8 cellular contexts compared by ENCODE assay signal in genomic region chr5:103260951-103261350, GRCh38. TPM values are rescaled to one million over a fixed set of nuclear protein-coding genes. Genes with fewer than 3 reads are reported as not detected.
DNase-seq lines count a peak whose midpoint lies in the region; ATAC-seq and TF ChIP-seq lines count a peak whose summit lies in the region.

No MANE protein-coding gene starts in this region.

- H3K4me3 Mint-ChIP-seq in activated T-helper 17 cell treated with anti-CD3 and anti-CD28 coated beads, Interleukin-2, amount 50 U/mL, for 72 hours: peak overlapping the region; percentile 92
- H3K4me3 Mint-ChIP-seq in effector memory CD8-positive, alpha-beta T cell: peak overlapping the region in 1 of 2 donors; percentile 86

- no peak for TF ChIP-seq CTCF in AG10803 (conservative IDR thresholded peaks at IDR 0.05; ENCODE audit: low read length)

- peak overlapping the region; percentile 45 for H3K4me3 ChIP-seq in AG10803 (ENCODE audit: low read length)
- H3K4me3 ChIP-seq in effector memory CD4-positive, alpha-beta T cell (ENCODE audit: insufficient read depth, low read depth, low read length, poor library complexity, severe bottlenecking): no peak overlapping the region

- no peaks in the 10 kb centered on the region for H3K27me3 ChIP-seq in effector memory CD4-positive, alpha-beta T cell (replicated peaks; ENCODE audit: control insufficient read depth, insufficient read depth, low read length, poor library complexity, severe bottlenecking)

- peak overlapping the region; percentile 3 for H3K27ac Mint-ChIP-seq in activated T-helper 17 cell treated with anti-CD3 and anti-CD28 coated beads, Interleukin-2, amount 50 U/mL, for 72 hours
- no peak overlapping the region for H3K27ac Mint-ChIP-seq in effector memory CD8-positive, alpha-beta T cell

- no peaks in the 10 kb centered on the region for H3K9me3 ChIP-seq in effector memory CD4-positive, alpha-beta T cell (ENCODE audit: control insufficient read depth, low read length)

- no peaks in the 10 kb centered on the region for H3K36me3 ChIP-seq in effector memory CD4-positive, alpha-beta T cell (ENCODE audit: control insufficient read depth, insufficient read depth, low read length)

- no peak overlapping the region for H3K27ac ChIP-seq in effector memory CD4-positive, alpha-beta T cell (ENCODE audit: insufficient read depth, low read length, poor library complexity, severe bottlenecking)

- peaks cover 28% of the 10 kb centered on the region for H3K4me1 Mint-ChIP-seq in activated T-helper 17 cell treated with anti-CD3 and anti-CD28 coated beads, Interleukin-2, amount 50 U/mL, for 72 hours
- H3K4me1 Mint-ChIP-seq in effector memory CD8-positive, alpha-beta T cell (ENCODE audit: low read depth in 2 of 2): peaks cover 10 to 15% of the 10 kb centered on the region in 2 donors

- no peak for DNase-seq in AG10803 (ENCODE audit: low read depth)
- DNase-seq in NCI-H187 treated with DMSO at 0.1 percent for 48 hours (lab: John Stamatoyannopoulos, UW): no peak
- DNase-seq in effector memory CD4-positive, alpha-beta T cell: no peak
- DNase-seq in effector memory CD8-positive, alpha-beta T cell: no peak
- no peak for DNase-seq in GM19240 (ENCODE audit: insufficient read length, low spot score)

- peaks cover 8% of the 10 kb centered on the region for H3K4me1 ChIP-seq in effector memory CD4-positive, alpha-beta T cell (ENCODE audit: control insufficient read depth, insufficient read depth, low read length, poor library complexity, severe bottlenecking)

- no peaks in the 10 kb centered on the region for H3K36me3 Mint-ChIP-seq in activated T-helper 17 cell treated with anti-CD3 and anti-CD28 coated beads, Interleukin-2, amount 50 U/mL, for 72 hours (ENCODE audit: low read depth)
- peaks cover 4% of the 10 kb centered on the region for H3K36me3 Mint-ChIP-seq in effector memory CD8-positive, alpha-beta T cell (ENCODE audit: insufficient read depth)

- H3K9me3 Mint-ChIP-seq in activated T-helper 17 cell treated with anti-CD3 and anti-CD28 coated beads, Interleukin-2, amount 50 U/mL, for 72 hours: no peaks in the 10 kb centered on the region
- no peaks in the 10 kb centered on the region for H3K9me3 Mint-ChIP-seq in effector memory CD8-positive, alpha-beta T cell

- ATAC-seq in GM18868 (IDR thresholded peaks at IDR 0.05; ENCODE audit: unreplicated experiment) (peak; percentile 28), HG02943 (IDR thresholded peaks at IDR 0.05; ENCODE audit: low read depth, unreplicated experiment) (peak; percentile 40)
- no peak for ATAC-seq in activated T-helper 17 cell treated with anti-CD3 and anti-CD28 coated beads, Interleukin-2, amount 50 U/mL, for 72 hours (replicated peaks)
- no peak for ATAC-seq in effector memory CD8-positive, alpha-beta T cell (replicated peaks)

- H3K27me3 Mint-ChIP-seq in activated T-helper 17 cell treated with anti-CD3 and anti-CD28 coated beads, Interleukin-2, amount 50 U/mL, for 72 hours: no peaks in the 10 kb centered on the region
- peaks cover 0 to 5% of the 10 kb centered on the region in 2 donors for H3K27me3 Mint-ChIP-seq in effector memory CD8-positive, alpha-beta T cell

RNA-seq across cellular contexts. Expression of gene MACIR, which starts 2.4 kb away (rescaled TPM):
- total RNA-seq in activated T-helper 17 cell treated with anti-CD3 and anti-CD28 coated beads, Interleukin-2, amount 50 U/mL, for 72 hours: 1 to 10 TPM; 5.2 to 9.7 TPM

Comparison
In these comparisons a context has a peak if more than half of its experiments do, and no peak if none do; other contexts are left out.
1. ATAC-seq: peak in GM18868 (single experiment) and HG02943 (single experiment); none in activated T-helper 17 cell treated with anti-CD3 and anti-CD28 coated beads, Interleukin-2, amount 50 U/mL, for 72 hours (single experiment) and effector memory CD8-positive, alpha-beta T cell (single experiment).